Comparison of ENCODE assay signal across 8 cellular contexts in genomic region chr2:231706731-231707624, GRCh38. TPM values are rescaled to one million over a fixed set of nuclear protein-coding genes. Genes with fewer than 3 reads are reported as not detected.
A peak's percentile ranks its signal among the peaks of the same experiment; 100 is the strongest.
DNase-seq lines count a peak whose midpoint lies in the region; ATAC-seq and TF ChIP-seq lines count a peak whose summit lies in the region.

No MANE protein-coding gene starts in this region.

- peaks cover 41% of the 10 kb centered on the region for H3K79me2 ChIP-seq in Karpas-422 (ENCODE audit: low read length)

- peak overlapping the region; percentile 90 for H3K9ac ChIP-seq in Karpas-422 (ENCODE audit: low read length)

- no peaks in the 10 kb centered on the region for H3K9me3 ChIP-seq in Karpas-422 (ENCODE audit: low read length)

- peak; percentile 37 for ATAC-seq in GM21825 (IDR thresholded peaks at IDR 0.05; ENCODE audit: unreplicated experiment)
- ATAC-seq in activated T-helper 17 cell treated with anti-CD3 and anti-CD28 coated beads, Interleukin-2, amount 50 U/mL, for 72 hours (replicated peaks), result peak; percentile 60
- peak; percentile 37 to 64 (median 50) for ATAC-seq in natural killer cell

- H3K27ac ChIP-seq in Karpas-422 (ENCODE audit: low read length), result peak overlapping the region; percentile 78

- peak overlapping the region; percentile 90 for H3K4me3 Mint-ChIP-seq in activated T-helper 17 cell treated with anti-CD3 and anti-CD28 coated beads, Interleukin-2, amount 50 U/mL, for 72 hours
- H3K4me3 Mint-ChIP-seq in natural killer cell, result peak overlapping the region; percentile 98

- peak; percentile 77 for TF ChIP-seq CTCF in fibroblast of mammary gland (conservative IDR thresholded peaks at IDR 0.05; ENCODE audit: control insufficient read depth, insufficient read depth, low read depth, low read length)
- TF ChIP-seq CTCF in natural killer cell (IDR thresholded peaks at IDR 0.05), result peak; percentile 92

- no peaks in the 10 kb centered on the region for H3K9me2 ChIP-seq in Karpas-422 (replicated peaks; ENCODE audit: insufficient read depth, low read length)

- intact Hi-C loops in natural killer cell (cut with micrococcal nuclease), result loop anchor here (1.0 to 5.0 kb wide), 5 partner anchors 45 to 315 kb away; partner anchors contain the start of genes NCL and PDE6D

- H3K27ac Mint-ChIP-seq in activated T-helper 17 cell treated with anti-CD3 and anti-CD28 coated beads, Interleukin-2, amount 50 U/mL, for 72 hours, result peak overlapping the region; percentile 100
- H3K27ac Mint-ChIP-seq in natural killer cell, result peak overlapping the region; percentile 97 to 100

- H3K4me1 ChIP-seq in Karpas-422 (ENCODE audit: low read length), result peaks cover 33% of the 10 kb centered on the region

- no peaks in the 10 kb centered on the region for H3K9me3 Mint-ChIP-seq in activated T-helper 17 cell treated with anti-CD3 and anti-CD28 coated beads, Interleukin-2, amount 50 U/mL, for 72 hours
- no peaks in the 10 kb centered on the region for H3K9me3 Mint-ChIP-seq in natural killer cell

- H3K4me2 ChIP-seq in Karpas-422 (ENCODE audit: low read depth, low read length, poor library complexity, severe bottlenecking), result peak overlapping the region; percentile 77

- peak overlapping the region; percentile 69; the same call in 1 of the 2 replicates for H2AFZ ChIP-seq in Karpas-422 (ENCODE audit: low read length)

- DNase-seq in EH (ENCODE audit: low read depth) (peak; percentile 98), Karpas-422 (peak; percentile 98), RKO (ENCODE audit: low spot score) (peak; percentile 98), fibroblast of mammary gland (ENCODE audit: low read depth) (peak; percentile 99), natural killer cell (peak; percentile 97)
- peak; percentile 96 for DNase-seq in stimulated activated naive CD4-positive, alpha-beta T cell treated with Interleukin-2 at 50 U/mL for 16 hours (lab: John Stamatoyannopoulos, UW)

- H3K36me3 Mint-ChIP-seq in activated T-helper 17 cell treated with anti-CD3 and anti-CD28 coated beads, Interleukin-2, amount 50 U/mL, for 72 hours (ENCODE audit: low read depth), result peaks cover 40% of the 10 kb centered on the region
- H3K36me3 Mint-ChIP-seq in natural killer cell, result peaks cover 7% of the 10 kb centered on the region

- H3K27me3 Mint-ChIP-seq in activated T-helper 17 cell treated with anti-CD3 and anti-CD28 coated beads, Interleukin-2, amount 50 U/mL, for 72 hours, result no peaks in the 10 kb centered on the region
- peaks cover 0 to 6% of the 10 kb centered on the region in 2 donors for H3K27me3 Mint-ChIP-seq in natural killer cell (ENCODE audit: low read depth in 2 of 2)

- H3K36me3 ChIP-seq in Karpas-422 (ENCODE audit: insufficient read depth, low read length), result peaks cover 33% of the 10 kb centered on the region

- peak overlapping the region; percentile 88 for H3K4me3 ChIP-seq in Karpas-422 (ENCODE audit: low read length)
- peak overlapping the region; percentile 71 for H3K4me3 ChIP-seq in fibroblast of mammary gland (ENCODE audit: control insufficient read depth, low read depth, low read length)

- H3K27me3 ChIP-seq in Karpas-422 (ENCODE audit: low read length), result no peaks in the 10 kb centered on the region

- peaks cover 30% of the 10 kb centered on the region for H4K20me1 ChIP-seq in Karpas-422 (ENCODE audit: insufficient read depth, low read depth, low read length)

- H3K4me1 Mint-ChIP-seq in activated T-helper 17 cell treated with anti-CD3 and anti-CD28 coated beads, Interleukin-2, amount 50 U/mL, for 72 hours, result peaks cover 11% of the 10 kb centered on the region
- H3K4me1 Mint-ChIP-seq in natural killer cell, result peaks cover 24 to 37% of the 10 kb centered on the region in 2 donors

RNA-seq across cellular contexts. Expression of gene PTMA, which starts 1.3 kb away (rescaled TPM):
- total RNA-seq in Karpas-422 (2014; rRNA removed; shearing (Covaris generic); ENCODE audit: low replicate concordance), result 1,532 and 1,657 TPM in 2 replicates
- total RNA-seq in activated T-helper 17 cell treated with anti-CD3 and anti-CD28 coated beads, Interleukin-2, amount 50 U/mL, for 72 hours, result 1,000 to 10,000 TPM; 1,439 to 1,845 TPM
- total RNA-seq in natural killer cell, result 1,000 to 10,000 TPM; 1,245 to 1,643 (median 1,314) TPM

Comparison
In these comparisons a context has a peak if more than half of its experiments do, and no peak if none do; other contexts are left out.
1. Peak in every context shown above with its lines: DNase-seq, ATAC-seq, H3K4me3 ChIP-seq and H3K27ac ChIP-seq.